1 cellular context compared by ENCODE assay signal in genomic region chr11:18000760-18001159, GRCh38.
TF ChIP-seq lines count a peak whose summit lies in the region.

No MANE protein-coding gene starts in this region.

TF ChIP-seq in HepG2, 621 proteins besides CTCF, POLR2A, EP300 and RAD21 (continued from another document and continues in another):
- TF ChIP-seq HMGXB4 (CRISPR knock-in tag; IDR thresholded peaks at IDR 0.05; ENCODE audit: borderline replicate concordance in 1 of 2, low read depth in 1 of 2) (0 out of 4 replicates have a peak, but pooled peaks of 1 of the 2 experiments have one; percentile 51), SUZ12 (IDR thresholded peaks at IDR 0.05; ENCODE audit: low read depth, low read length) (no peak), BCL6 (CRISPR knock-in tag; IDR thresholded peaks at IDR 0.05) (peak; percentile 24; the same call in 1 of the 2 replicates), TOE1 (CRISPR knock-in tag; IDR thresholded peaks at IDR 0.05) (no peak), ZNF891 (CRISPR knock-in tag; IDR thresholded peaks at IDR 0.05) (no peak), NR2C2 (CRISPR knock-in tag; IDR thresholded peaks at IDR 0.05; ENCODE audit: borderline replicate concordance) (no peak), NFKB2 (CRISPR knock-in tag; IDR thresholded peaks at IDR 0.05; ENCODE audit: borderline replicate concordance) (no peak), FOXO4 (CRISPR knock-in tag; conservative IDR thresholded peaks at IDR 0.05) (no peak), RERE (CRISPR knock-in tag; IDR thresholded peaks at IDR 0.05; ENCODE audit: low read depth) (no peak), JARID2 (CRISPR knock-in tag; IDR thresholded peaks at IDR 0.05; ENCODE audit: insufficient replicate concordance) (no peak), TMF1 (CRISPR knock-in tag; IDR thresholded peaks at IDR 0.05; ENCODE audit: low read depth) (no peak), ZNF264 (CRISPR knock-in tag; IDR thresholded peaks at IDR 0.05) (0 out of 2 replicates have a peak, but pooled peaks have one; percentile 59), AGO2 (optimal IDR thresholded peaks at IDR 0.05; ENCODE audit: low read depth, low read length) (no peak), PLSCR1 (CRISPR knock-in tag; IDR thresholded peaks at IDR 0.05; ENCODE audit: borderline replicate concordance) (no peak), HNF1B (CRISPR knock-in tag; IDR thresholded peaks at IDR 0.05) (peak; percentile 97), ZGPAT (CRISPR knock-in tag; IDR thresholded peaks at IDR 0.05) (peak; percentile 63), IKZF4 (CRISPR knock-in tag; IDR thresholded peaks at IDR 0.05; ENCODE audit: borderline replicate concordance, low read depth, not compliant biosample characterization) (no peak), DMAP1 (CRISPR knock-in tag; IDR thresholded peaks at IDR 0.05) (no peak), ZNF34 (CRISPR knock-in tag; IDR thresholded peaks at IDR 0.05; ENCODE audit: borderline replicate concordance) (no peak), KDM6A (CRISPR knock-in tag; IDR thresholded peaks at IDR 0.05; ENCODE audit: low read depth) (peak; percentile 71), BCLAF1 (IDR thresholded peaks at IDR 0.05) (no peak), MEF2D (CRISPR knock-in tag; IDR thresholded peaks at IDR 0.05) (peak; percentile 66; the same call in 1 of the 2 replicates), ZBTB38 (CRISPR knock-in tag; IDR thresholded peaks at IDR 0.05) (no peak), ZNF503 (CRISPR knock-in tag; IDR thresholded peaks at IDR 0.05) (no peak), SOX13 (IDR thresholded peaks at IDR 0.05) (peak; percentile 34; the same call in 1 of the 2 replicates), SOX13 (CRISPR knock-in tag; conservative IDR thresholded peaks at IDR 0.05 in 1 of 2, IDR thresholded peaks at IDR 0.05 in 1 of 2) (peak in 1 of 2 experiments; percentile 88; a peak in 2 of 4 replicates), SKI (IDR thresholded peaks at IDR 0.05; ENCODE audit: partially characterized antibody) (no peak), ATF2 (CRISPR knock-in tag; IDR thresholded peaks at IDR 0.05) (peak; percentile 38), SYNCRIP (IDR thresholded peaks at IDR 0.05; ENCODE audit: insufficient read depth, low read depth, low read length) (no peak), SALL2 (CRISPR knock-in tag; IDR thresholded peaks at IDR 0.05) (no peak), PHF5A (CRISPR knock-in tag; IDR thresholded peaks at IDR 0.05; ENCODE audit: low read depth, unreplicated experiment) (no peak), SATB2 (CRISPR knock-in tag; IDR thresholded peaks at IDR 0.05) (no peak), ZBTB7A (CRISPR knock-in tag; IDR thresholded peaks at IDR 0.05) (no peak), ZBTB42 (CRISPR knock-in tag; IDR thresholded peaks at IDR 0.05) (no peak), ZNF572 (CRISPR knock-in tag; IDR thresholded peaks at IDR 0.05) (no peak), KMT2A (CRISPR knock-in tag; IDR thresholded peaks at IDR 0.05) (no peak), PHF20 (CRISPR knock-in tag; IDR thresholded peaks at IDR 0.05) (no peak), CHD2 (IDR thresholded peaks at IDR 0.05; ENCODE audit: low read depth, low read length) (no peak), KDM2A (CRISPR knock-in tag; IDR thresholded peaks at IDR 0.05; ENCODE audit: borderline replicate concordance, low read depth) (no peak)
